34 cellular contexts compared by ENCODE assay signal in the genomic region with DNA sequence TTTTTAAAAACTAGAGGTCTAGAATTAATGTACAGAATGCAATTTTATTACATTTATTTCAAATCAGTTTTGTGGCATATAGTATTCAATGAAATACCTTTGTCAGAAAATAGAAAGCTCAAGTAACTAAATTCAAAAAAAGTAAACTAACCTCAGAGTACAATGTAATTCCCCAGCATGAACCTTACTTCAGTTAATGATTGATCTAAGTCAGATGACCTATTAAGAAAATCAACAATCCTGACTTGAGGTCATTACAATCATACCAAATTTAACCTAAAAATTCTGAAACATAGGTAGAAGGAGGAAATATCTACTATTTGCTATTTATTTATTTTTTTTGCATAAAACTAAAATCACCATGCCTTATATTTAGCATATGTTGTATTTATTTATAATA.
DNase-seq lines count a peak whose midpoint lies in the region; ATAC-seq, FAIRE-seq and TF ChIP-seq lines count a peak whose summit lies in the region.
"Had no signal": no experiment of that assay in that cellular context is flagged by ENCODE, and none has a peak within 500 bp of the region (broad histone marks: within the 10 kb centered on the region; RNA-seq: fewer than 3 reads in every experiment).

No MANE protein-coding gene starts in this region.

- no peak for TF ChIP-seq POLR2A in transverse colon (IDR thresholded peaks at IDR 0.05)

- no peaks in the 10 kb centered on the region for H3K36me3 ChIP-seq in transverse colon
- H3K36me3 ChIP-seq: adrenal gland; BLaER1 treated with 17β-estradiol and CSF1 and Interleukin-3, amounts not matched to agents 10 nM and 100 nM; lower lobe of right lung; suprapubic skin; upper lobe of right lung had no signal

- no peak overlapping the region for H3K4me3 ChIP-seq in transverse colon
- H3K4me3 ChIP-seq: adrenal gland; BLaER1 treated with 17β-estradiol and CSF1 and Interleukin-3, amounts not matched to agents 10 nM and 100 nM; lower lobe of right lung; suprapubic skin; upper lobe of right lung had no signal

- in situ Hi-C loops in Caki2 (cut with HindIII; ENCODE audit: low pct_unique_long_range_greater_than_20kb, low sequenced_read_pairs) (no loop called here), transverse colon (cut with MboI; ENCODE audit: low pct_ligation_motif_present in 1 of 4, low pct_unique_long_range_greater_than_20kb in 1 of 4, low sequenced_read_pairs in 3 of 4) (no loop called here)

- peak; percentile 1 for DNase-seq in Caki2 (ENCODE audit: low read depth)
- DNase-seq in retina = no peak
- no peak for DNase-seq in transverse colon
- DNase-seq in iPS-NIHi11 (ENCODE audit: low spot score) = no peak
- DNase-seq: activated CD8-positive, alpha-beta memory T cell treated with anti-CD3 and anti-CD28 coated beads, Interleukin-2, amount 10 ng/mL, durations not matched to agents 7 days and 5 days; activated naive CD4-positive, alpha-beta T cell treated with anti-CD3 and anti-CD28 coated beads for 36 hours; activated T-cell treated with anti-CD3 and anti-CD28 coated beads, Interleukin-2, amount 50 U/mL, for 48 hours; adrenal gland; Caco-2; central memory CD4-positive, alpha-beta T cell; DMS79 treated with DMSO at 0.1 percent for 48 hours; effector memory CD8-positive, alpha-beta T cell; erythroblast; GDM1; glutamatergic neuron; IMR-90; islet precursor cell; lower lobe of right lung; naive thymus-derived CD8-positive, alpha-beta T cell; NCI-H1417 treated with DMSO at 0.1 percent for 48 hours; NCI-H2081; NCI-H524 treated with DMSO at 0.1 percent for 48 hours; occipital lobe; stimulated activated naive CD4-positive, alpha-beta T cell; T-helper 17 cell; upper lobe of right lung had no signal

- no peaks in the 10 kb centered on the region for H3K27me3 ChIP-seq in transverse colon
- H3K27me3 ChIP-seq: adrenal gland; BLaER1 treated with 17β-estradiol and CSF1 and Interleukin-3, amounts not matched to agents 10 nM and 100 nM; suprapubic skin; upper lobe of right lung had no signal

- no peak for TF ChIP-seq EP300 in transverse colon (IDR thresholded peaks at IDR 0.05; ENCODE audit: low read depth)

- intact Hi-C loops in transverse colon (cut with DNase I; ENCODE audit: low total_unique reads) = no loop called here

- no peaks in the 10 kb centered on the region for H3K9me3 ChIP-seq in transverse colon
- H3K9me3 ChIP-seq: adrenal gland; BLaER1 treated with 17β-estradiol and CSF1 and Interleukin-3, amounts not matched to agents 10 nM and 100 nM; Caco-2; lower lobe of right lung; suprapubic skin; upper lobe of right lung had no signal

- TF ChIP-seq CTCF in transverse colon (IDR thresholded peaks at IDR 0.05) = no peak

- peak; percentile 37 for ATAC-seq in GM19463 (IDR thresholded peaks at IDR 0.05; ENCODE audit: unreplicated experiment)
- ATAC-seq in HG03378 (IDR thresholded peaks at IDR 0.05; ENCODE audit: unreplicated experiment) = peak; percentile 67
- ATAC-seq in GM19328 (IDR thresholded peaks at IDR 0.05; ENCODE audit: unreplicated experiment) = no peak
- ATAC-seq: activated CD8-positive, alpha-beta memory T cell treated with anti-CD3 and anti-CD28 coated beads, Interleukin-2, amount 10 ng/mL, durations not matched to agents 7 days and 5 days; effector memory CD8-positive, alpha-beta T cell; lower lobe of right lung; naive thymus-derived CD8-positive, alpha-beta T cell; Right ventricle myocardium inferior; SK-N-SH treated with all-trans-retinoic acid at 6 μM for 48 hours; T-helper 17 cell; upper lobe of right lung had no signal

- H3K27ac ChIP-seq in transverse colon = no peak overlapping the region
- H3K27ac ChIP-seq: adrenal gland; BLaER1 treated with 17β-estradiol and CSF1 and Interleukin-3, amounts not matched to agents 10 nM and 100 nM; lower lobe of right lung; suprapubic skin; upper lobe of right lung had no signal

- FAIRE-seq in islet of Langerhans (lab: Jason Lieb, UNC) = peak; percentile 66

- H3K4me1 ChIP-seq in transverse colon = no peaks in the 10 kb centered on the region
- H3K4me1 ChIP-seq: adrenal gland; BLaER1 treated with 17β-estradiol and CSF1 and Interleukin-3, amounts not matched to agents 10 nM and 100 nM; lower lobe of right lung; suprapubic skin; upper lobe of right lung had no signal
